Comparison of ENCODE assay signal across 13 cellular contexts in genomic region chr10:129516846-129517679, GRCh38. TPM values are rescaled to one million over a fixed set of nuclear protein-coding genes. Genes with fewer than 3 reads are reported as not detected.
DNase-seq lines count a peak whose midpoint lies in the region; ATAC-seq, FAIRE-seq and TF ChIP-seq lines count a peak whose summit lies in the region.
"Had no signal": no experiment of that assay in that cellular context is flagged by ENCODE, and none has a peak within 500 bp of the region (broad histone marks: within the 10 kb centered on the region; RNA-seq: fewer than 3 reads in every experiment).

No MANE protein-coding gene starts in this region.

- H3K9me3 ChIP-seq in heart left ventricle (no peaks in the 10 kb centered on the region), GM12878 (replicated peaks; ENCODE audit: control insufficient read depth, insufficient read depth, low read length) (no peaks in the 10 kb centered on the region; the same call in 2 of the 3 replicates), testis (no peaks in the 10 kb centered on the region)

- ATAC-seq in Right ventricle myocardium inferior (no peak), heart left ventricle (no peak), GM12878 (no peak)
- ATAC-seq: HCT116 had no signal

- H3K36me3 ChIP-seq in heart left ventricle (no peaks in the 10 kb centered on the region), GM12878 (ENCODE audit: control insufficient read depth in 2 of 2, insufficient read depth in 2 of 2, low read length in 1 of 2) (no peaks in the 10 kb centered on the region), testis (ENCODE audit: low read depth, missing control alignments) (no peaks in the 10 kb centered on the region)

- peak overlapping the region; percentile 76 to 82 (median 79) for H3K4me3 Mint-ChIP-seq in immature natural killer cell
- H3K4me3 Mint-ChIP-seq: CD4-positive, CD25-positive, alpha-beta regulatory T cell had no signal

- peaks cover 5 to 20% (median 17%) of the 10 kb centered on the region in 3 donors for H3K27me3 Mint-ChIP-seq in immature natural killer cell (ENCODE audit: low read depth in 3 of 3)
- H3K27me3 Mint-ChIP-seq: CD4-positive, CD25-positive, alpha-beta regulatory T cell had no signal

- no peaks in the 10 kb centered on the region for H3K36me3 Mint-ChIP-seq in immature natural killer cell

- H3K4me3 ChIP-seq in heart left ventricle (no peak overlapping the region), GM12878 (no peak overlapping the region), testis (no peak overlapping the region)

- H3K79me2 ChIP-seq in GM12878 (ENCODE audit: control insufficient read depth, insufficient read depth, low read length) = no peaks in the 10 kb centered on the region

- SMC1A ChIA-PET in GM12878 (lab: Charles Lee; ENCODE audit: uncharacterized antibody, unreplicated experiment) = no interaction called here

- no peak for TF ChIP-seq CTCF in heart left ventricle (IDR thresholded peaks at IDR 0.05)
- no peak for TF ChIP-seq CTCF in GM12878 (IDR thresholded peaks at IDR 0.05 in 2 of 3, conservative IDR thresholded peaks at IDR 0.05 in 1 of 3; ENCODE audit: control insufficient read depth in 2 of 3, extremely low read depth in 1 of 3, insufficient read depth in 1 of 3, low read depth in 3 of 3, low read length in 3 of 3)
- no peak for TF ChIP-seq CTCF in testis (IDR thresholded peaks at IDR 0.05)

- intact Hi-C loops in Right ventricle myocardium inferior (cut with DNase I) (no loop called here), heart left ventricle (cut with DNase I) (no loop called here), GM12878 (cut with micrococcal nuclease; ENCODE audit: unreplicated experiment) (no loop called here), testis (cut with DNase I; ENCODE audit: low total_unique reads) (no loop called here)

- no peak overlapping the region for H3K9ac ChIP-seq in GM12878 (ENCODE audit: control insufficient read depth, insufficient read depth, low read length)

- RAD21 ChIA-PET in GM12878 (lab: Charles Lee; ENCODE audit: unreplicated experiment) = no interaction called here

- H3K4me1 ChIP-seq in heart left ventricle (peaks cover 0 to 11% (median 3%) of the 10 kb centered on the region in 12 donors), GM12878 (ENCODE audit: control insufficient read depth, insufficient read depth, low read length) (no peaks in the 10 kb centered on the region), testis (no peaks in the 10 kb centered on the region)

- TF ChIP-seq POLR2A in heart left ventricle (IDR thresholded peaks at IDR 0.05) (no peak), GM12878 (IDR thresholded peaks at IDR 0.05; ENCODE audit: low read depth, low read length) (no peak), testis (IDR thresholded peaks at IDR 0.05) (no peak)

- H3K27me3 ChIP-seq in heart left ventricle (no peaks in the 10 kb centered on the region), GM12878 (replicated peaks in 1 of 2; ENCODE audit: control insufficient read depth in 2 of 2, insufficient read depth in 2 of 2, low read length in 1 of 2) (no peaks in the 10 kb centered on the region), testis (no peaks in the 10 kb centered on the region)

- H3K27ac Mint-ChIP-seq in immature natural killer cell = peak overlapping the region; percentile 15 to 85 (median 64)

- no peak overlapping the region for H3K27ac ChIP-seq in heart left ventricle
- no peak overlapping the region for H3K27ac ChIP-seq in GM12878 (ENCODE audit: control insufficient read depth, insufficient read depth)
- H3K27ac ChIP-seq in testis = no peak overlapping the region
- H3K27ac ChIP-seq: 22Rv1 had no signal

- no peak overlapping the region for H2AFZ ChIP-seq in GM12878 (ENCODE audit: control insufficient read depth, low read depth, low read length)

- POLR2A ChIA-PET in GM12878 (lab: Charles Lee) = no interaction called here

- no peak for FAIRE-seq in GM12878 (lab: Jason Lieb, UNC)

- DNase-seq in Right ventricle myocardium inferior (ENCODE audit: missing footprints) (peak; percentile 61), heart left ventricle (no peak), GM12878 (ENCODE audit: low read depth, low spot score) (no peak), immature natural killer cell (no peak), testis (peak; percentile 10), HCEC 1CT (no peak), HK-2 (ENCODE audit: unreplicated experiment) (no peak), NCI-H1092 (lab: John Stamatoyannopoulos, UW) (no peak)
- DNase-seq: CD4-positive, CD25-positive, alpha-beta regulatory T cell; DMS53; GF-D8 had no signal

- H3K9me3 Mint-ChIP-seq in immature natural killer cell = no peaks in the 10 kb centered on the region

- BruUV-seq in GM12878 (replicated peaks; lab: Mats Ljungman, UMichigan) = no TSS peak

- in situ Hi-C loops in GM12878 (cut with MboI) = no loop called here

- no peak overlapping the region for H3K4me2 ChIP-seq in GM12878 (ENCODE audit: control insufficient read depth, insufficient read depth)

- WGBS in heart left ventricle, 4 donors = 85 to 93% (median 89%) methylated on average over 23 to 26 of the region's 26 CpGs
- 87% methylated on average over 26 of the region's 26 CpGs for WGBS in GM12878 (ENCODE audit: insufficient coverage, insufficient replicate concordance, low lambda C conversion rate, missing lambda C conversion rate)
- 92 to 95% methylated on average over 14 to 26 of the region's 26 CpGs for WGBS in testis, 2 donors

- H3K4me1 Mint-ChIP-seq in immature natural killer cell = peaks cover 41 to 69% of the 10 kb centered on the region in 2 donors

- TF ChIP-seq EP300 in GM12878 (IDR thresholded peaks at IDR 0.05; ENCODE audit: borderline replicate concordance in 1 of 2, control insufficient read depth in 1 of 2, low read depth in 2 of 2, low read length in 2 of 2) = no peak

- CTCF ChIA-PET in GM12878 (lab: Yijun Ruan, JAX) = no interaction called here

- no peaks in the 10 kb centered on the region for H4K20me1 ChIP-seq in GM12878 (ENCODE audit: control insufficient read depth, insufficient read depth)

- TF ChIP-seq RAD21 in GM12878 (IDR thresholded peaks at IDR 0.05; ENCODE audit: insufficient read depth, low read depth, low read length) = no peak

TF ChIP-seq in GM12878, 131 proteins besides CTCF, POLR2A, EP300 and RAD21:
- TF ChIP-seq ZNF217 (IDR thresholded peaks at IDR 0.05) (no peak), SMAD1 (IDR thresholded peaks at IDR 0.05; ENCODE audit: low read depth, partially characterized antibody) (no peak), WRNIP1 (IDR thresholded peaks at IDR 0.05; ENCODE audit: borderline replicate concordance, low read depth, low read length) (no peak), BCL3 (IDR thresholded peaks at IDR 0.05; ENCODE audit: borderline replicate concordance, insufficient read depth, low read depth, low read length, poor library complexity, severe bottlenecking) (peak; percentile 53), STAT3 (IDR thresholded peaks at IDR 0.05; ENCODE audit: low read depth, low read length) (no peak), PML (IDR thresholded peaks at IDR 0.05; ENCODE audit: low read length) (no peak)

RNA-seq across cellular contexts. Expression of gene MGMT, which starts 50.0 kb away (rescaled TPM):
- total RNA-seq in Right ventricle myocardium inferior (14.5 TPM), heart left ventricle (10 to 100 TPM in 7 of 9 donors, 1 to 10 TPM in 2; 6.2 to 25.3 (median 14.8) TPM), GM12878 (2014; rRNA removed) (19.4 and 20.9 TPM in 2 replicates), GM12878 (2014; rRNA removed; fragmentation: Illumina TruSeq; extraction: Trizol) (9.4 and 9.7 TPM in 2 replicates), GM12878 (2021) (16.5 and 16.9 TPM in 2 replicates), testis (10 to 100 TPM; 37.9 to 40.7 TPM)
- polyA plus RNA-seq in heart left ventricle (10 to 100 TPM in 1 of 2 donors, 1 to 10 TPM in 1; 8.4 to 11.0 TPM), GM12878 (2011; rRNA removed) (0.09 and 0.16 TPM in 2 replicates), GM12878 (2014; fragmentation: Illumina TruSeq; extraction: Trizol) (0.89 and 5.6 TPM in 2 replicates), GM12878 (2014; fragmentation: Nextera tagmentation; extraction: Ambion mirVana) (1 to 10 TPM; 1.7 to 4.1 TPM), GM12878 (2014; rRNA removed) (20.9 and 21.9 TPM in 2 replicates), GM12878 (2016; fragmentation: Nextera tagmentation; extraction: Ambion mirVana) (10 to 100 TPM; 21.9 to 24.2 TPM), immature natural killer cell (10 to 100 TPM; 33.7 to 69.5 (median 37.5) TPM), testis (ENCODE audit: insufficient read depth, low read depth, low replicate concordance) (32.8 TPM)
- total RNA-seq in GM12878 (2013; cell fraction: nucleolus; rRNA removed) = 5.2 and 5.3 TPM in 2 replicates
- polyA plus RNA-seq in GM12878 (2011; ENCODE audit: low read depth) = 7.9 TPM
- 0.30 and 0.48 TPM in 2 replicates for polyA plus RNA-seq in GM12878 (2011; cell fraction: cytosol; rRNA removed)
- polyA plus RNA-seq in GM12878 (2011; cell fraction: nucleus; rRNA removed) = 0.25 and 0.37 TPM in 2 replicates
- 12.6 and 16.5 TPM in 2 replicates for polyA plus RNA-seq in GM12878 (2012)
- polyA minus RNA-seq in GM12878 (2011; rRNA and poly(A)+ RNA removed) = 0.10 TPM in 1 of 2 replicates, not detected in the other
- 0.73 TPM in 1 of 2 replicates, not detected in the other for polyA minus RNA-seq in GM12878 (2011; cell fraction: cytosol; rRNA and poly(A)+ RNA removed)
- 0.38 TPM in 1 of 2 replicates, not detected in the other for polyA minus RNA-seq in GM12878 (2011; cell fraction: nucleus; rRNA and poly(A)+ RNA removed)

Comparison
In these comparisons a context has a peak if more than half of its experiments do, and no peak if none do; other contexts are left out.
1. DNase-seq: peak in Right ventricle myocardium inferior (single experiment) and testis (single experiment); none in heart left ventricle (0 of 5), GM12878 (single experiment), immature natural killer cell (0 of 3), HCEC 1CT (single experiment), HK-2 (single experiment) and NCI-H1092 (single experiment).